ENCODE assay signal across 9 cellular contexts in genomic region chr3:128278761-128279593, GRCh38.
DNase-seq lines count a peak whose midpoint lies in the region; ATAC-seq and TF ChIP-seq lines count a peak whose summit lies in the region.
"Had no signal": no experiment of that assay in that cellular context is flagged by ENCODE, and none has a peak within 500 bp of the region (broad histone marks: within the 10 kb centered on the region; RNA-seq: fewer than 3 reads in every experiment).

No MANE protein-coding gene starts in this region.

- H3K4me1 ChIP-seq in left ventricle myocardium inferior (peaks cover 90% of the 10 kb centered on the region), MM.1S (ENCODE audit: low read length) (no peaks in the 10 kb centered on the region)

- H2AFZ ChIP-seq in MM.1S (ENCODE audit: low read length), result no peak overlapping the region

- intact Hi-C loops in left ventricle myocardium inferior (cut with micrococcal nuclease), result no loop called here
- intact Hi-C loops in sciatic nerve (cut with DNase I), result no loop called here

- no peaks in the 10 kb centered on the region for H3K27me3 ChIP-seq in left ventricle myocardium inferior (ENCODE audit: low read depth)
- H3K27me3 ChIP-seq in MM.1S (replicated peaks; ENCODE audit: insufficient read depth, low read length), result no peaks in the 10 kb centered on the region

- H3K27ac Mint-ChIP-seq in activated naive CD4-positive, alpha-beta T cell treated with anti-CD3 and anti-CD28 coated beads, Interleukin-2, amount 50 U/mL, for 72 hours, result peak overlapping the region in 1 of 2 donors; percentile 83
- H3K27ac Mint-ChIP-seq: T-helper 1 cell treated with Interleukin-12 subunit alpha and Interleukin-12 subunit beta and Interleukin-4 antibody, amounts not matched to agents 30 μg/mL and 1 μg/mL, for 36 hours had no signal

- ATAC-seq in sciatic nerve, result peak; percentile 90
- ATAC-seq in stimulated activated naive CD8-positive, alpha-beta T cell treated with anti-CD3 and anti-CD28 coated beads, Interleukin-15, Interleukin-2, amounts not matched to agents 100 U/mL and 50 U/mL, for 24 hours, result no peak
- no peak for ATAC-seq in activated naive CD4-positive, alpha-beta T cell treated with anti-CD3 and anti-CD28 coated beads, Interleukin-2, amount 50 U/mL, for 72 hours

- H3K36me3 ChIP-seq in left ventricle myocardium inferior (no peaks in the 10 kb centered on the region), MM.1S (replicated peaks; ENCODE audit: insufficient read depth, low read length) (no peaks in the 10 kb centered on the region)

- H4K20me1 ChIP-seq in MM.1S (ENCODE audit: insufficient read depth, low read length), result no peaks in the 10 kb centered on the region

- H3F3A ChIP-seq in MM.1S (ENCODE audit: insufficient read depth, low read length), result no peaks in the 10 kb centered on the region

- no peak overlapping the region for H3K9ac ChIP-seq in MM.1S (ENCODE audit: low read length)

- H3K79me2 ChIP-seq in MM.1S (ENCODE audit: low read length), result no peaks in the 10 kb centered on the region

- no peaks in the 10 kb centered on the region for H3K9me3 Mint-ChIP-seq in activated naive CD4-positive, alpha-beta T cell treated with anti-CD3 and anti-CD28 coated beads, Interleukin-2, amount 50 U/mL, for 72 hours
- H3K9me3 Mint-ChIP-seq: T-helper 1 cell treated with Interleukin-12 subunit alpha and Interleukin-12 subunit beta and Interleukin-4 antibody, amounts not matched to agents 30 μg/mL and 1 μg/mL, for 36 hours had no signal

- H3K36me3 Mint-ChIP-seq in activated naive CD4-positive, alpha-beta T cell treated with anti-CD3 and anti-CD28 coated beads, Interleukin-2, amount 50 U/mL, for 72 hours, result no peaks in the 10 kb centered on the region

- no peaks in the 10 kb centered on the region for H3K9me2 ChIP-seq in MM.1S (replicated peaks; ENCODE audit: insufficient read depth, low read length)

- TF ChIP-seq CTCF in left ventricle myocardium inferior (IDR thresholded peaks at IDR 0.05; ENCODE audit: borderline replicate concordance), result no peak
- no peak for TF ChIP-seq CTCF in MM.1S (IDR thresholded peaks at IDR 0.05; ENCODE audit: low read length)

- H3K4me3 ChIP-seq in left ventricle myocardium inferior (peak overlapping the region; percentile 12), MM.1S (ENCODE audit: low read length) (no peak overlapping the region)

- H3K4me2 ChIP-seq in MM.1S (ENCODE audit: low read depth, low read length), result no peak overlapping the region

- H3K9me3 ChIP-seq in left ventricle myocardium inferior (replicated peaks), result no peaks in the 10 kb centered on the region
- H3K9me3 ChIP-seq in MM.1S (replicated peaks; ENCODE audit: insufficient read depth, low read length), result no peaks in the 10 kb centered on the region

- H3K27ac ChIP-seq in left ventricle myocardium inferior (replicated peaks), result peak overlapping the region; percentile 17
- no peak overlapping the region for H3K27ac ChIP-seq in MM.1S (ENCODE audit: low read length)

- DNase-seq in GM03348 (ENCODE audit: low spot score), result peak; percentile 94
- DNase-seq in amniotic epithelial cell (ENCODE audit: low read depth), result peak; percentile 54
- DNase-seq in left ventricle myocardium inferior, result peak; percentile 80
- DNase-seq in sciatic nerve (ENCODE audit: low spot score), result peak; percentile 88
- no peak for DNase-seq in NCI-H1930 (lab: John Stamatoyannopoulos, UW)
- no peak for DNase-seq in stimulated activated naive CD8-positive, alpha-beta T cell treated with anti-CD3 and anti-CD28 coated beads, Interleukin-15, Interleukin-2, amounts not matched to agents 100 U/mL and 50 U/mL, for 24 hours
- no peak for DNase-seq in MM.1S
- DNase-seq in activated naive CD4-positive, alpha-beta T cell treated with anti-CD3 and anti-CD28 coated beads, Interleukin-2, amount 50 U/mL, for 72 hours (ENCODE audit: low spot score in 2 of 2), result no peak

Comparison
In these comparisons a context has a peak if more than half of its experiments do, and no peak if none do; other contexts are left out.
1. DNase-seq: peak in GM03348 (single experiment), amniotic epithelial cell (single experiment), left ventricle myocardium inferior (single experiment) and sciatic nerve (single experiment); none in NCI-H1930 (0 of 2), stimulated activated naive CD8-positive, alpha-beta T cell treated with anti-CD3 and anti-CD28 coated beads, Interleukin-15, Interleukin-2, amounts not matched to agents 100 U/mL and 50 U/mL, for 24 hours (single experiment), MM.1S (single experiment) and activated naive CD4-positive, alpha-beta T cell treated with anti-CD3 and anti-CD28 coated beads, Interleukin-2, amount 50 U/mL, for 72 hours (0 of 2).